18 cellular contexts compared by ENCODE assay signal in genomic region chr3:27141668-27142067, GRCh38.
A peak's percentile ranks its signal among the peaks of the same experiment; 100 is the strongest.
DNase-seq lines count a peak whose midpoint lies in the region; ATAC-seq and TF ChIP-seq lines count a peak whose summit lies in the region.
"Had no signal": no experiment of that assay in that cellular context is flagged by ENCODE, and none has a peak within 500 bp of the region (broad histone marks: within the 10 kb centered on the region; RNA-seq: fewer than 3 reads in every experiment).

No MANE protein-coding gene starts in this region.

- H3K36me3 ChIP-seq in breast epithelium (no peaks in the 10 kb centered on the region), endodermal cell (ENCODE audit: control insufficient read depth, insufficient read depth, low read length) (no peaks in the 10 kb centered on the region)

- H3K9me3 ChIP-seq in breast epithelium (no peaks in the 10 kb centered on the region), endodermal cell (ENCODE audit: control insufficient read depth, low read length) (peaks cover 11% of the 10 kb centered on the region)

- no peaks in the 10 kb centered on the region for H3K27me3 ChIP-seq in breast epithelium
- no peaks in the 10 kb centered on the region for H3K27me3 ChIP-seq in endodermal cell (ENCODE audit: control insufficient read depth, insufficient read depth, low read length, poor library complexity, severe bottlenecking)

- no peaks in the 10 kb centered on the region for H3K4me1 ChIP-seq in breast epithelium
- H3K4me1 ChIP-seq in endodermal cell (ENCODE audit: control insufficient read depth, insufficient read depth, low read length), result no peaks in the 10 kb centered on the region

- DNase-seq in MCF 10A (ENCODE audit: unreplicated experiment) (peak; percentile 8), breast epithelium (ENCODE audit: low spot score in 2 of 2) (no peak), NB4 (ENCODE audit: low read depth) (peak; percentile 9), endodermal cell (peak; percentile 49), NCI-H146 treated with DMSO at 0.1 percent for 48 hours (lab: John Stamatoyannopoulos, UW; ENCODE audit: unreplicated experiment) (no peak)
- no peak for DNase-seq in activated naive CD4-positive, alpha-beta T cell (lab: John Stamatoyannopoulos, UW)
- DNase-seq: activated CD8-positive, alpha-beta memory T cell treated with anti-CD3 and anti-CD28 coated beads, Interleukin-2, amount 50 U/mL, for 4 hours; activated naive CD4-positive, alpha-beta T cell treated with Interleukin-2 at 50 U/mL for 16 hours; erythroblast; mesenchymal stem cell; NCI-H1092 treated with DMSO at 0.1 percent for 48 hours; NCI-H748 treated with DMSO at 0.1 percent for 48 hours; retina had no signal

- TF ChIP-seq POLR2A in breast epithelium (IDR thresholded peaks at IDR 0.05), result no peak
- TF ChIP-seq POLR2A in NB4 (IDR thresholded peaks at IDR 0.05; ENCODE audit: extremely low read depth, insufficient read length), result no peak

- H3K27ac ChIP-seq in breast epithelium, result no peak overlapping the region
- no peak overlapping the region for H3K27ac ChIP-seq in endodermal cell (ENCODE audit: low read depth, low read length)

- H3K9ac ChIP-seq in endodermal cell (ENCODE audit: extremely low read depth, low read length, poor library complexity, severe bottlenecking), result no peak overlapping the region

- H3K27me3 Mint-ChIP-seq in MCF 10A (ENCODE audit: insufficient read depth, unreplicated experiment), result no peaks in the 10 kb centered on the region
- H3K27me3 Mint-ChIP-seq in endodermal cell (ENCODE audit: insufficient read depth), result no peaks in the 10 kb centered on the region

- H3K4me1 Mint-ChIP-seq in MCF 10A (ENCODE audit: insufficient read depth, unreplicated experiment), result no peaks in the 10 kb centered on the region
- H3K4me1 Mint-ChIP-seq in endodermal cell, result no peaks in the 10 kb centered on the region

- H3K4me3 Mint-ChIP-seq in MCF 10A (ENCODE audit: unreplicated experiment) (no peak overlapping the region), endodermal cell (no peak overlapping the region)
- H3K4me3 Mint-ChIP-seq: dendritic cell treated with granulocyte-macrophage colony-stimulating factor and Interleukin-4, amounts not matched to agents 40 ng/mL and 50 ng/mL, for 4 days; T-helper 1 cell treated with Interleukin-12 subunit alpha and Interleukin-12 subunit beta and Interleukin-4 antibody, amounts not matched to agents 30 μg/mL and 1 μg/mL, for 36 hours had no signal

- BruUV-seq in MCF 10A (replicated peaks; lab: Mats Ljungman, UMichigan), result no TSS peak

- CTCF ChIA-PET in MCF 10A (lab: Yijun Ruan, JAX), result interaction anchor here (0.6 to 3.0 kb wide), 5 partner anchors 21 to 1298 kb away, joined by 3 to 14 read pairs (median 3); no protein-coding TSS in a partner anchor

- H3K27ac Mint-ChIP-seq in MCF 10A (ENCODE audit: low read depth, unreplicated experiment), result no peak overlapping the region
- no peak overlapping the region for H3K27ac Mint-ChIP-seq in endodermal cell
- H3K27ac Mint-ChIP-seq: dendritic cell treated with granulocyte-macrophage colony-stimulating factor and Interleukin-4, amounts not matched to agents 40 ng/mL and 50 ng/mL, for 4 days; T-helper 1 cell treated with Interleukin-12 subunit alpha and Interleukin-12 subunit beta and Interleukin-4 antibody, amounts not matched to agents 30 μg/mL and 1 μg/mL, for 36 hours had no signal

- TF ChIP-seq CTCF in MCF 10A (IDR thresholded peaks at IDR 0.05; ENCODE audit: unreplicated experiment) (no peak), breast epithelium (IDR thresholded peaks at IDR 0.05) (no peak), NB4 (IDR thresholded peaks at IDR 0.05; ENCODE audit: low read depth, low read length) (peak; percentile 20), endodermal cell (conservative IDR thresholded peaks at IDR 0.05) (peak; percentile 68)

- ATAC-seq in HG03520 (IDR thresholded peaks at IDR 0.05; ENCODE audit: unreplicated experiment) (no peak), GM21423 (IDR thresholded peaks at IDR 0.05; ENCODE audit: unreplicated experiment) (no peak)
- ATAC-seq: Right ventricle myocardium inferior had no signal

- intact Hi-C loops in MCF 10A (cut with micrococcal nuclease), result no loop called here
- intact Hi-C loops in breast epithelium (cut with DNase I; ENCODE audit: low total_unique reads), result no loop called here

- H3K36me3 Mint-ChIP-seq in MCF 10A (ENCODE audit: insufficient read depth, unreplicated experiment), result no peaks in the 10 kb centered on the region
- H3K36me3 Mint-ChIP-seq in endodermal cell (ENCODE audit: low read depth), result no peaks in the 10 kb centered on the region

- H3K9me3 Mint-ChIP-seq in MCF 10A (ENCODE audit: unreplicated experiment), result no peaks in the 10 kb centered on the region
- peaks cover 11% of the 10 kb centered on the region for H3K9me3 Mint-ChIP-seq in endodermal cell
- H3K9me3 Mint-ChIP-seq: dendritic cell treated with granulocyte-macrophage colony-stimulating factor and Interleukin-4, amounts not matched to agents 40 ng/mL and 50 ng/mL, for 4 days had no signal

- H3K4me3 ChIP-seq in breast epithelium (no peak overlapping the region), NB4 (ENCODE audit: low read depth, low read length) (no peak overlapping the region), endodermal cell (ENCODE audit: low read length) (no peak overlapping the region)

- POLR2A ChIA-PET in MCF 10A (lab: Yijun Ruan, JAX), result no interaction called here

Comparison
In these comparisons a context has a peak if more than half of its experiments do, and no peak if none do; other contexts are left out.
1. DNase-seq: peak in MCF 10A (single experiment), NB4 (single experiment) and endodermal cell (single experiment); none in breast epithelium (0 of 2), NCI-H146 treated with DMSO at 0.1 percent for 48 hours (single experiment) and activated naive CD4-positive, alpha-beta T cell (0 of 4).
2. CTCF ChIP-seq: peak in NB4 (single experiment) and endodermal cell (single experiment); none in MCF 10A (single experiment) and breast epithelium (0 of 3).